22 cellular contexts compared by ENCODE assay signal in the genomic region with DNA sequence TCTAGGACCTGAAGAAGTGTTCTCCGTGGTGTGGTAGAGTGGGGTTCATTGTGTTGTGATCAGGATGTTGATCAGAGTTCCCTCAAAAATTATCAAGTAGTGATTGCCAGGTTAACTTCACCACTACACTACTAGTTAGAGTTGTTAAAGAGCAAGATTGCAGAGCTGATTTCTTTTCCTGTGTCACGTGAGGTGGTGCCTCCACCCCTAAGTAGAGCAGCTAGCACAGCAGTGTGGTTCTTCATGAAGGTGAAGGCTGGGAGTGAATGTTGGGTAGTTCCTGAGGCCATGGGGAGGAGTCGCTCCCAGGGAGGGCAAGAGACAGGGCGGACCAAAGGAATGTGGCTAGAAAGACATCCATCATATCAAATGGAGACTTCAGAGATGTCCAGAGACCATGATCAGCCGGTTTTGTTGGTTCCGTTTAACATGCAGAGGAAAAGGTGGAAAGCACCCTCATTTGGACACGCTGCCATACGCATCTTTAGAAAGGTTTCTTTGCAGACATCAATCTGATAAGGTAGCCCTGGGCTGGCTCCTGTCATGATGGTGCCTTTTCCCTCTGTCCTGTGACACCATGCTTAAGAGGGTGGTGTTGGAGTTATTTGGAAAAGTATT.
"Had no signal": no experiment of that assay in that cellular context is flagged by ENCODE, and none has a peak within 500 bp of the region (broad histone marks: within the 10 kb centered on the region; RNA-seq: fewer than 3 reads in every experiment).

No MANE protein-coding gene starts in this region.

- H3K9ac ChIP-seq: neural progenitor cell had no signal

- DNase-seq: effector CD8-positive, alpha-beta T cell; endodermal cell; kidney; naive B cell; stimulated activated CD4-positive, alpha-beta T cell treated with anti-CD3 and anti-CD28 coated beads, Interleukin-2, amount 100 ng/mL, for 24 hours; stimulated activated CD4-positive, alpha-beta T cell treated with anti-CD3 and anti-CD28 coated beads, Interleukin-4, amount 100 ng/mL, for 24 hours; stimulated activated naive CD4-positive, alpha-beta T cell treated with Interleukin-2 at 50 U/mL for 16 hours; stomach; testis; upper lobe of right lung; uterus had no signal

- H3K9me3 ChIP-seq: prostate gland, right atrium auricular region, stomach, testis, upper lobe of right lung, uterus had no signal

- FAIRE-seq: colon, frontal cortex, kidney had no signal

- H3K4me2 ChIP-seq: neural progenitor cell had no signal

- H3K4me1 ChIP-seq: esophagus muscularis mucosa, prostate gland, right atrium auricular region, stomach, testis, tibial nerve, upper lobe of right lung, uterus had no signal

- H3K27ac ChIP-seq: esophagus muscularis mucosa, neural progenitor cell, prostate gland, right atrium auricular region, stomach, testis, tibial nerve, upper lobe of right lung, uterus had no signal

- ATAC-seq: left lobe of liver; sciatic nerve; stimulated activated effector memory CD8-positive, alpha-beta T cell treated with anti-CD3 and anti-CD28 coated beads, Interleukin-12 subunit alpha, Interleukin-12 subunit beta, amount 100 ng/mL, for 72 hours; upper lobe of right lung had no signal

- H3K36me3 ChIP-seq: esophagus muscularis mucosa, neural progenitor cell, prostate gland, right atrium auricular region, stomach, tibial nerve, upper lobe of right lung, uterus had no signal

- H3K27me3 ChIP-seq: neural progenitor cell, right atrium auricular region, testis, upper lobe of right lung, uterus had no signal

- H3K4me3 ChIP-seq: esophagus muscularis mucosa, lung, neural progenitor cell, prostate gland, right atrium auricular region, stomach, testis, tibial nerve, upper lobe of right lung, uterus had no signal
